23 cellular contexts compared by ENCODE assay signal in the genomic region with DNA sequence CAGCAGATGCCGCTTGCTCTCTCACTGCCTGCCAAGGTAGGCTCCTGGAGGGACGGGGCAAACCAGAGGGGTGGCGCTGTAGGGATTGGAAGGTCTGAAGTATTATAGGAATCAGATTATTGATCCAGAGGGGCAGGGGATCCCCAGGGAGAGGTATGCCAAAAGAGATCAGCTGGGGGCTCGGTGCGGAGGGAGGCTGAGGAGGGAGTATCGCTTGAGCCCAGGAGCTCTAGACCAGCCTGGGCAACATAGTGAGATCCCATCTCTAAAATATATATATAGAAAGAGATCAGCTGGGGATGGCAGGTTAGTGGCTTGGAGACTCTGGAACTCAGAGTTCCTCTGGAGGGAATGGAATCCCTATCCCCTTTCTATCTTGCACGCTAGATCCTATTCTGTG. TPM values are rescaled to one million over a fixed set of nuclear protein-coding genes. Genes with fewer than 3 reads are reported as not detected.
A peak's percentile ranks its signal among the peaks of the same experiment; 100 is the strongest.
DNase-seq lines count a peak whose midpoint lies in the region; ATAC-seq, FAIRE-seq and TF ChIP-seq lines count a peak whose summit lies in the region.
"Had no signal": no experiment of that assay in that cellular context is flagged by ENCODE, and none has a peak within 500 bp of the region (broad histone marks: within the 10 kb centered on the region; RNA-seq: fewer than 3 reads in every experiment).

No MANE protein-coding gene starts in this region.

- FAIRE-seq in K562 (lab: Jason Lieb, UNC) = no peak
- FAIRE-seq: A549, D721Med, G401.6, GM12891, GM19239 had no signal

- H3K27ac ChIP-seq in IMR-90 (ENCODE audit: insufficient read depth, low read length) (no peak overlapping the region), K562 (ENCODE audit: extremely low read depth, low read depth, low read length) (no peak overlapping the region), osteoblast (ENCODE audit: low read depth, low read length) (no peak overlapping the region)
- H3K27ac ChIP-seq: 22Rv1; A549; BLaER1 treated with 17β-estradiol and CSF1 and Interleukin-3, amounts not matched to agents 10 nM and 100 nM; C4-2B had no signal

- intact Hi-C loops in IMR-90 (cut with micrococcal nuclease) = no loop called here
- intact Hi-C loops in K562 (cut with micrococcal nuclease) = no loop called here

- ATAC-seq in IMR-90 (ENCODE audit: low read depth) (no peak), K562 (no peak)
- ATAC-seq: A549; CD8-positive, alpha-beta T cell had no signal

- TF ChIP-seq RAD21 in IMR-90 (IDR thresholded peaks at IDR 0.05; ENCODE audit: low read length) (no peak), K562 (CRISPR knock-in tag; conservative IDR thresholded peaks at IDR 0.05 in 1 of 2, IDR thresholded peaks at IDR 0.05 in 1 of 2) (no peak)

- peak overlapping the region; percentile 72 for H2AK9ac ChIP-seq in IMR-90 (replicated peaks; ENCODE audit: low read depth, low read length, poor library complexity)

- no peak overlapping the region for H3K56ac ChIP-seq in IMR-90 (ENCODE audit: extremely low read depth, insufficient read depth, low read length)

- H3K18ac ChIP-seq in IMR-90 (ENCODE audit: low read depth, low read length) = no peak overlapping the region

- H3K79me2 ChIP-seq in K562 (ENCODE audit: control insufficient read depth, insufficient read depth, low read length) (no peaks in the 10 kb centered on the region), osteoblast (ENCODE audit: insufficient read depth, low read length) (no peaks in the 10 kb centered on the region)

- H4K8ac ChIP-seq in IMR-90 (ENCODE audit: low read depth in 2 of 2, low read length in 2 of 2) = no peak overlapping the region

- CTCF ChIA-PET in IMR-90 (lab: Yijun Ruan, JAX) = no interaction called here
- CTCF ChIA-PET in K562 (lab: Yijun Ruan, JAX; ENCODE audit: low intra/inter-chr PET ratio) = no interaction called here

- no peak overlapping the region for H4K91ac ChIP-seq in IMR-90 (ENCODE audit: insufficient read depth, low read depth, low read length)

- H3K4me3 ChIP-seq in H7 (ENCODE audit: insufficient read depth, low read depth, low read length) = no peak overlapping the region
- no peak overlapping the region for H3K4me3 ChIP-seq in IMR-90 (ENCODE audit: insufficient read depth, low read depth, low read length)
- H3K4me3 ChIP-seq in K562 = no peak overlapping the region
- H3K4me3 ChIP-seq in osteoblast (ENCODE audit: insufficient read depth, low read length) = no peak overlapping the region
- H3K4me3 ChIP-seq: A549; BLaER1 treated with 17β-estradiol and CSF1 and Interleukin-3, amounts not matched to agents 10 nM and 100 nM had no signal

- H2BK5ac ChIP-seq in IMR-90 (ENCODE audit: low read depth, low read length, poor library complexity, severe bottlenecking) = no peak overlapping the region

- DNase-seq in H7 (peak; percentile 10), IMR-90 (no peak), K562 (ENCODE audit: extremely low read depth in 1 of 4, low spot score in 3 of 4) (no peak), osteoblast (ENCODE audit: insufficient read length, low spot score, missing footprints) (peak; percentile 31), SK-N-DZ (ENCODE audit: low spot score) (no peak), SW480 (ENCODE audit: low spot score) (no peak), SHP77 (lab: John Stamatoyannopoulos, UW) (no peak)
- DNase-seq: AML-193; Caco-2; Calu3; CD4-positive, alpha-beta T cell; CD8-positive, alpha-beta T cell; DMS79 treated with DMSO at 0.1 percent for 48 hours; GF-D8 had no signal

- H4K5ac ChIP-seq in IMR-90 (ENCODE audit: low read depth, low read length) = no peak overlapping the region

- H2BK20ac ChIP-seq in IMR-90 (ENCODE audit: low read depth, low read length) = no peak overlapping the region

- 0 out of 2 replicates have a peak, but pooled peaks cover 6% of the 10 kb centered on the region for H3K9me1 ChIP-seq in IMR-90 (ENCODE audit: insufficient read depth, low read length)
- no peaks in the 10 kb centered on the region for H3K9me1 ChIP-seq in K562 (ENCODE audit: control insufficient read depth, insufficient read depth, low read length)

- H3K36me3 ChIP-seq in H7 (replicated peaks; ENCODE audit: control insufficient read depth, insufficient read depth, low read length) (peaks cover 7% of the 10 kb centered on the region), IMR-90 (ENCODE audit: control insufficient read depth, insufficient read depth, low read length) (peaks cover 1% of the 10 kb centered on the region; the same call in 1 of the 2 replicates), K562 (ENCODE audit: control insufficient read depth, insufficient read depth, low read length) (no peaks in the 10 kb centered on the region), osteoblast (ENCODE audit: insufficient read depth, low read length) (no peaks in the 10 kb centered on the region)
- H3K36me3 ChIP-seq: BLaER1 treated with 17β-estradiol and CSF1 and Interleukin-3, amounts not matched to agents 10 nM and 100 nM had no signal

- no peak overlapping the region for H3K14ac ChIP-seq in IMR-90 (replicated peaks; ENCODE audit: low read depth, low read length)

- no peak overlapping the region for H2BK120ac ChIP-seq in IMR-90 (ENCODE audit: low read depth, low read length)

- TF ChIP-seq EP300 in K562 (IDR thresholded peaks at IDR 0.05; ENCODE audit: low read length) = no peak

- no CpG with 5 or more reads among the region's 7 CpGs for WGBS in IMR-90 (ENCODE audit: extremely low coverage in 2 of 2, insufficient read length in 1 of 2), 2 experiments
- WGBS in K562 (ENCODE audit: insufficient coverage, low coverage, missing lambda C conversion rate) = 69% methylated on average over 7 of the region's 7 CpGs

- in situ Hi-C loops in IMR-90 (cut with MboI; ENCODE audit: low sequenced_read_pairs) = loop anchor here (25.0 kb wide), 1 partner anchor 267 kb away; the partner anchor contains the start of genes SLC12A9 and TRIP6
- in situ Hi-C loops in K562 (cut with MboI) = no loop called here

- no peak overlapping the region for H3K4me2 ChIP-seq in IMR-90 (ENCODE audit: low read depth, low read length)
- H3K4me2 ChIP-seq in K562 (ENCODE audit: insufficient read depth, low read length) = no peak overlapping the region
- H3K4me2 ChIP-seq in osteoblast (ENCODE audit: insufficient read depth, low read length) = no peak overlapping the region
- H3K4me2 ChIP-seq: A549; BLaER1 treated with 17β-estradiol and CSF1 and Interleukin-3, amounts not matched to agents 10 nM and 100 nM had no signal

- H3K27me3 ChIP-seq in H7 (ENCODE audit: control insufficient read depth, insufficient read depth, low read length) (peaks cover 15% of the 10 kb centered on the region), IMR-90 (ENCODE audit: control insufficient read depth, insufficient read depth, low read length) (no peaks in the 10 kb centered on the region), K562 (ENCODE audit: control insufficient read depth in 2 of 2, insufficient read depth in 2 of 2, low read length in 2 of 2) (no peaks in the 10 kb centered on the region), osteoblast (ENCODE audit: insufficient read depth, low read length) (no peaks in the 10 kb centered on the region)

- no TSS peak for BruUV-seq in IMR-90 (replicated peaks; lab: Mats Ljungman, UMichigan)
- no TSS peak for BruUV-seq in K562 (replicated peaks; lab: Mats Ljungman, UMichigan)

- TF ChIP-seq CTCF in IMR-90 (conservative IDR thresholded peaks at IDR 0.05; ENCODE audit: low read depth, low read length) (no peak), K562 (IDR thresholded peaks at IDR 0.05 in 2 of 3, conservative IDR thresholded peaks at IDR 0.05 in 1 of 3; ENCODE audit: insufficient read depth in 2 of 3, low read depth in 1 of 3, low read length in 3 of 3) (no peak), osteoblast (IDR thresholded peaks at IDR 0.05; ENCODE audit: extremely low read depth, low read depth, low read length) (no peak)

- H4K20me1 ChIP-seq in IMR-90 (ENCODE audit: insufficient read depth, low read length) = no peaks in the 10 kb centered on the region
- no peaks in the 10 kb centered on the region for H4K20me1 ChIP-seq in K562 (replicated peaks; ENCODE audit: control insufficient read depth, insufficient read depth, low read length)
- no peaks in the 10 kb centered on the region for H4K20me1 ChIP-seq in osteoblast (ENCODE audit: insufficient read depth, low read length)
- H4K20me1 ChIP-seq: BLaER1 treated with 17β-estradiol and CSF1 and Interleukin-3, amounts not matched to agents 10 nM and 100 nM had no signal

- H3K9ac ChIP-seq in IMR-90 (ENCODE audit: low read depth, low read length) (no peak overlapping the region), K562 (ENCODE audit: insufficient read depth in 1 of 2, low read depth in 2 of 2, low read length in 2 of 2) (no peak overlapping the region; a peak in 1 of 4 replicates)
- H3K9ac ChIP-seq: BLaER1 treated with 17β-estradiol and CSF1 and Interleukin-3, amounts not matched to agents 10 nM and 100 nM had no signal

- POLR2A ChIA-PET in IMR-90 (lab: Charles Lee; ENCODE audit: unreplicated experiment) = no interaction called here
- POLR2A ChIA-PET in K562 (lab: Yijun Ruan, JAX) = interaction anchor here (0.6 to 1.2 kb wide), 3 partner anchors 9 to 165 kb away, joined by 3 to 5 read pairs (median 3); partner anchors contain the start of gene FBXO24

- dilution Hi-C loops in IMR-90 (cut with HindIII; ENCODE audit: low sequenced_read_pairs, unreplicated experiment) = no loop called here

- no peak overlapping the region for H2AFZ ChIP-seq in IMR-90 (replicated peaks; ENCODE audit: low read length, poor library complexity)
- H2AFZ ChIP-seq in K562 (ENCODE audit: low read depth, low read length) = no peak overlapping the region
- H2AFZ ChIP-seq in osteoblast (ENCODE audit: low read length) = no peak overlapping the region

- TF ChIP-seq POLR2A in IMR-90 (IDR thresholded peaks at IDR 0.05; ENCODE audit: low read depth, low read length) = no peak
- no peak for TF ChIP-seq POLR2A in K562 (conservative IDR thresholded peaks at IDR 0.05)

- no peak overlapping the region for H2BK15ac ChIP-seq in IMR-90 (ENCODE audit: low read depth, low read length)

- peaks cover 4% of the 10 kb centered on the region; the same call in 1 of the 2 replicates for H3K4me1 ChIP-seq in IMR-90 (ENCODE audit: control insufficient read depth, insufficient read depth, low read length)
- H3K4me1 ChIP-seq in K562 (replicated peaks in 1 of 2; ENCODE audit: control insufficient read depth in 2 of 2, insufficient read depth in 2 of 2, low read length in 2 of 2) = peaks cover 0 to 7% of the 10 kb centered on the region in 2 experiments; a peak in 3 of 5 replicates
- H3K4me1 ChIP-seq in osteoblast (ENCODE audit: insufficient read depth, low read length) = peaks cover 10% of the 10 kb centered on the region
- H3K4me1 ChIP-seq: A549, Caco-2 had no signal

- no peaks in the 10 kb centered on the region for H3K79me1 ChIP-seq in IMR-90 (ENCODE audit: low read depth in 1 of 2, low read length in 2 of 2)

- H3K23ac ChIP-seq in IMR-90 (ENCODE audit: low read depth, low read length) = no peak overlapping the region

- H3K9me3 ChIP-seq in IMR-90 (ENCODE audit: control insufficient read depth, insufficient read depth, low read length) = no peaks in the 10 kb centered on the region
- H3K9me3 ChIP-seq in K562 (replicated peaks; ENCODE audit: control insufficient read depth, insufficient read depth, low read depth, low read length) = no peaks in the 10 kb centered on the region
- no peaks in the 10 kb centered on the region for H3K9me3 ChIP-seq in osteoblast (ENCODE audit: low read depth, low read length)
- H3K9me3 ChIP-seq: A549; BLaER1 treated with 17β-estradiol and CSF1 and Interleukin-3, amounts not matched to agents 10 nM and 100 nM; Caco-2 had no signal

- H2AK5ac ChIP-seq in IMR-90 (ENCODE audit: low read depth, low read length) = no peak overlapping the region

- no peak overlapping the region for H3K4ac ChIP-seq in IMR-90 (ENCODE audit: low read depth, low read length)

RNA-seq across cellular contexts. Expression of gene PCOLCE, which starts 7.0 kb away (rescaled TPM):
- 22.5 and 24.1 TPM in 2 replicates for total RNA-seq in H7 (2014; rRNA removed; shearing (Covaris generic))
- 22.6 and 25.6 TPM in 2 replicates for total RNA-seq in IMR-90 (2012; rRNA removed)
- 364 and 385 TPM in 2 replicates for polyA plus RNA-seq in IMR-90 (2012; rRNA removed)
- polyA plus RNA-seq in IMR-90 (2012; cell fraction: cytosol; rRNA removed) = 283 and 394 TPM in 2 replicates
- polyA plus RNA-seq in IMR-90 (2012; cell fraction: nucleus; rRNA removed; ENCODE audit: low replicate concordance) = 615 and 1,429 TPM in 2 replicates
- total RNA-seq in K562 (2011; cell fraction: chromatin; rRNA removed; ENCODE audit: low replicate concordance) = 11.5 and 28.7 TPM in 2 replicates
- total RNA-seq in K562 (2011; cell fraction: nucleolus; rRNA removed) = 29.5 and 34.2 TPM in 2 replicates
- 23.0 and 24.9 TPM in 2 replicates for total RNA-seq in K562 (2011; cell fraction: nucleoplasm; rRNA removed)
- total RNA-seq in K562 (2014; rRNA removed) = 13.5 and 14.1 TPM in 2 replicates
- 3.8 and 4.5 TPM in 2 replicates for total RNA-seq in K562 (2014; rRNA removed; fragmentation: Illumina TruSeq; extraction: Trizol)
- 8.9 and 10.0 TPM in 2 replicates for total RNA-seq in K562 (2015; rRNA removed; fragmentation: Illumina TruSeq; extraction: Trizol)
- total RNA-seq in K562 (2021) = 32.4 and 33.9 TPM in 2 replicates
- 5.0 and 11.8 TPM in 2 replicates for polyA plus RNA-seq in K562 (2011; rRNA removed)
- polyA plus RNA-seq in K562 (2011; cell fraction: cytosol; rRNA removed) = 9.0 and 11.0 TPM in 2 replicates
- 59.3 and 94.1 TPM in 2 replicates for polyA plus RNA-seq in K562 (2011; cell fraction: nucleus; rRNA removed)
- polyA plus RNA-seq in K562 (2012) = 21.8 and 34.6 TPM in 2 replicates
- polyA plus RNA-seq in K562 (2014; fragmentation: Illumina TruSeq; extraction: Trizol) = 30.4 and 31.8 TPM in 2 replicates
- polyA plus RNA-seq in K562 (2014; fragmentation: Nextera tagmentation; extraction: Ambion mirVana) = 1 to 10 TPM; 5.2 to 5.4 TPM
- 28.0 and 28.6 TPM in 2 replicates for polyA plus RNA-seq in K562 (2014; rRNA removed)
- polyA minus RNA-seq in K562 (2011; rRNA and poly(A)+ RNA removed) = 1.6 and 2.0 TPM in 2 replicates
- polyA minus RNA-seq in K562 (2011; cell fraction: cytosol; rRNA and poly(A)+ RNA removed) = 5.7 and 10.1 TPM in 2 replicates
- 7.3 and 10.7 TPM in 2 replicates for polyA minus RNA-seq in K562 (2011; cell fraction: nucleus; rRNA and poly(A)+ RNA removed)
- 231 and 259 TPM in 2 replicates for total RNA-seq in osteoblast
- polyA plus RNA-seq in SK-N-DZ (2014; cell fraction: cytosol; rRNA removed) = 148 and 210 TPM in 2 replicates
- 689 and 724 TPM in 2 replicates for polyA plus RNA-seq in SK-N-DZ (2014; cell fraction: nucleus; rRNA removed)

RNA-seq across cellular contexts. Expression of gene FBXO24, which starts 9.1 kb away (rescaled TPM):
- total RNA-seq in H7 (2014; rRNA removed; shearing (Covaris generic)) = 0.94 and 1.7 TPM in 2 replicates
- total RNA-seq in IMR-90 (2012; rRNA removed) = 0.28 and 0.54 TPM in 2 replicates
- polyA plus RNA-seq in IMR-90 (2012; rRNA removed) = 0.29 and 0.43 TPM in 2 replicates
- 0.23 and 0.58 TPM in 2 replicates for polyA plus RNA-seq in IMR-90 (2012; cell fraction: cytosol; rRNA removed)
- 1.5 and 2.5 TPM in 2 replicates for polyA plus RNA-seq in IMR-90 (2012; cell fraction: nucleus; rRNA removed; ENCODE audit: low replicate concordance)
- total RNA-seq in K562 (2011; cell fraction: chromatin; rRNA removed; ENCODE audit: low replicate concordance) = 1.5 and 2.7 TPM in 2 replicates
- 1.6 and 2.0 TPM in 2 replicates for total RNA-seq in K562 (2011; cell fraction: nucleolus; rRNA removed)
- total RNA-seq in K562 (2011; cell fraction: nucleoplasm; rRNA removed) = 1.1 and 2.1 TPM in 2 replicates
- total RNA-seq in K562 (2014; rRNA removed) = 0.50 and 1.4 TPM in 2 replicates
- total RNA-seq in K562 (2014; rRNA removed; fragmentation: Illumina TruSeq; extraction: Trizol) = 0.10 and 0.33 TPM in 2 replicates
- 0.49 and 0.51 TPM in 2 replicates for total RNA-seq in K562 (2015; rRNA removed; fragmentation: Illumina TruSeq; extraction: Trizol)
- total RNA-seq in K562 (2021) = 0.94 and 0.95 TPM in 2 replicates
- 0.50 and 0.57 TPM in 2 replicates for polyA plus RNA-seq in K562 (2011; rRNA removed)
- 0.86 and 1.00 TPM in 2 replicates for polyA plus RNA-seq in K562 (2011; cell fraction: cytosol; rRNA removed)
- 2.1 and 3.5 TPM in 2 replicates for polyA plus RNA-seq in K562 (2011; cell fraction: nucleus; rRNA removed)
- 0.52 and 1.0 TPM in 2 replicates for polyA plus RNA-seq in K562 (2012)
- polyA plus RNA-seq in K562 (2014; fragmentation: Illumina TruSeq; extraction: Trizol) = 0.42 and 0.80 TPM in 2 replicates
- polyA plus RNA-seq in K562 (2014; fragmentation: Nextera tagmentation; extraction: Ambion mirVana) = under 1 TPM; 0.17 to 0.27 TPM
- polyA plus RNA-seq in K562 (2014; rRNA removed) = 0.73 and 1.3 TPM in 2 replicates
- polyA minus RNA-seq in K562 (2011; rRNA and poly(A)+ RNA removed) = 0.51 and 0.84 TPM in 2 replicates
- polyA minus RNA-seq in K562 (2011; cell fraction: cytosol; rRNA and poly(A)+ RNA removed) = 0.67 TPM in 1 of 2 replicates, not detected in the other
- 0.67 and 0.78 TPM in 2 replicates for polyA minus RNA-seq in K562 (2011; cell fraction: nucleus; rRNA and poly(A)+ RNA removed)
- under 0.01 and 0.36 TPM in 2 replicates for total RNA-seq in osteoblast
- 0.50 and 1.3 TPM in 2 replicates for polyA plus RNA-seq in SK-N-DZ (2014; cell fraction: cytosol; rRNA removed)
- polyA plus RNA-seq in SK-N-DZ (2014; cell fraction: nucleus; rRNA removed) = 0.87 and 0.98 TPM in 2 replicates
- total RNA-seq: A172 had no signal

RNA-seq across cellular contexts. Expression of gene LRCH4, which starts 9.3 kb away (rescaled TPM):
- 24.2 and 25.1 TPM in 2 replicates for total RNA-seq in H7 (2014; rRNA removed; shearing (Covaris generic))
- total RNA-seq in IMR-90 (2012; rRNA removed) (5.0 and 6.1 TPM in 2 replicates), K562 (2014; rRNA removed) (15.0 and 33.7 TPM in 2 replicates), K562 (2014; rRNA removed; fragmentation: Illumina TruSeq; extraction: Trizol) (3.3 and 6.0 TPM in 2 replicates), K562 (2015; rRNA removed; fragmentation: Illumina TruSeq; extraction: Trizol) (15.0 and 17.2 TPM in 2 replicates), K562 (2021) (56.0 and 63.3 TPM in 2 replicates), osteoblast (14.5 and 18.0 TPM in 2 replicates)
- polyA plus RNA-seq in IMR-90 (2012; rRNA removed) (41.3 and 42.2 TPM in 2 replicates), K562 (2011; rRNA removed) (9.0 and 22.2 TPM in 2 replicates), K562 (2014; fragmentation: Illumina TruSeq; extraction: Trizol) (15.7 and 28.6 TPM in 2 replicates), K562 (2014; fragmentation: Nextera tagmentation; extraction: Ambion mirVana) (under 1 TPM; 0.06 to 0.25 TPM), K562 (2014; rRNA removed) (41.0 and 53.0 TPM in 2 replicates)
- polyA plus RNA-seq in IMR-90 (2012; cell fraction: cytosol; rRNA removed) = 20.5 and 31.1 TPM in 2 replicates
- 247 and 673 TPM in 2 replicates for polyA plus RNA-seq in IMR-90 (2012; cell fraction: nucleus; rRNA removed; ENCODE audit: low replicate concordance)
- total RNA-seq in K562 (2011; cell fraction: chromatin; rRNA removed; ENCODE audit: low replicate concordance) = 117 and 377 TPM in 2 replicates
- 224 and 228 TPM in 2 replicates for total RNA-seq in K562 (2011; cell fraction: nucleolus; rRNA removed)
- total RNA-seq in K562 (2011; cell fraction: nucleoplasm; rRNA removed) = 133 and 136 TPM in 2 replicates
- 8.5 and 16.9 TPM in 2 replicates for polyA plus RNA-seq in K562 (2011; cell fraction: cytosol; rRNA removed)
- polyA plus RNA-seq in K562 (2011; cell fraction: nucleus; rRNA removed) = 184 and 234 TPM in 2 replicates
- 28.5 and 77.6 TPM in 2 replicates for polyA plus RNA-seq in K562 (2012)
- 7.4 and 7.6 TPM in 2 replicates for polyA minus RNA-seq in K562 (2011; rRNA and poly(A)+ RNA removed)
- polyA minus RNA-seq in K562 (2011; cell fraction: cytosol; rRNA and poly(A)+ RNA removed) = 25.4 and 28.8 TPM in 2 replicates
- 61.5 and 71.8 TPM in 2 replicates for polyA minus RNA-seq in K562 (2011; cell fraction: nucleus; rRNA and poly(A)+ RNA removed)
- polyA plus RNA-seq in SK-N-DZ (2014; cell fraction: cytosol; rRNA removed) = 8.1 and 16.8 TPM in 2 replicates
- 91.4 and 122 TPM in 2 replicates for polyA plus RNA-seq in SK-N-DZ (2014; cell fraction: nucleus; rRNA removed)

RNA-seq across cellular contexts. Expression of gene MOSPD3, which starts 17.2 kb away (rescaled TPM):
- total RNA-seq in H7 (2014; rRNA removed; shearing (Covaris generic)) = 18.6 and 21.8 TPM in 2 replicates
- total RNA-seq in IMR-90 (2012; rRNA removed) = 2.2 and 2.3 TPM in 2 replicates
- 23.2 and 30.0 TPM in 2 replicates for polyA plus RNA-seq in IMR-90 (2012; rRNA removed)
- 16.0 and 40.1 TPM in 2 replicates for polyA plus RNA-seq in IMR-90 (2012; cell fraction: cytosol; rRNA removed)
- 23.7 and 42.5 TPM in 2 replicates for polyA plus RNA-seq in IMR-90 (2012; cell fraction: nucleus; rRNA removed; ENCODE audit: low replicate concordance)
- 7.4 and 17.6 TPM in 2 replicates for total RNA-seq in K562 (2011; cell fraction: chromatin; rRNA removed; ENCODE audit: low replicate concordance)
- 17.5 and 20.3 TPM in 2 replicates for total RNA-seq in K562 (2011; cell fraction: nucleolus; rRNA removed)
- total RNA-seq in K562 (2011; cell fraction: nucleoplasm; rRNA removed) = 13.9 and 15.0 TPM in 2 replicates
- 7.3 and 18.3 TPM in 2 replicates for total RNA-seq in K562 (2014; rRNA removed)
- total RNA-seq in K562 (2014; rRNA removed; fragmentation: Illumina TruSeq; extraction: Trizol) = 3.4 and 4.3 TPM in 2 replicates
- 5.8 and 6.9 TPM in 2 replicates for total RNA-seq in K562 (2015; rRNA removed; fragmentation: Illumina TruSeq; extraction: Trizol)
- 29.0 and 32.1 TPM in 2 replicates for total RNA-seq in K562 (2021)
- 9.1 and 18.6 TPM in 2 replicates for polyA plus RNA-seq in K562 (2011; rRNA removed)
- 8.8 and 23.5 TPM in 2 replicates for polyA plus RNA-seq in K562 (2011; cell fraction: cytosol; rRNA removed)
- polyA plus RNA-seq in K562 (2011; cell fraction: nucleus; rRNA removed) = 23.6 and 37.0 TPM in 2 replicates
- polyA plus RNA-seq in K562 (2012) = 26.6 and 27.6 TPM in 2 replicates
- polyA plus RNA-seq in K562 (2014; fragmentation: Illumina TruSeq; extraction: Trizol) = 15.3 and 27.4 TPM in 2 replicates
- 1 to 10 TPM; 1.4 to 2.6 TPM for polyA plus RNA-seq in K562 (2014; fragmentation: Nextera tagmentation; extraction: Ambion mirVana)
- polyA plus RNA-seq in K562 (2014; rRNA removed) = 14.1 and 15.0 TPM in 2 replicates
- 2.5 and 3.4 TPM in 2 replicates for polyA minus RNA-seq in K562 (2011; rRNA and poly(A)+ RNA removed)
- polyA minus RNA-seq in K562 (2011; cell fraction: cytosol; rRNA and poly(A)+ RNA removed) = 5.8 and 6.3 TPM in 2 replicates
- polyA minus RNA-seq in K562 (2011; cell fraction: nucleus; rRNA and poly(A)+ RNA removed) = 8.1 and 8.6 TPM in 2 replicates
- 5.1 and 7.1 TPM in 2 replicates for total RNA-seq in osteoblast
- 19.6 and 22.9 TPM in 2 replicates for polyA plus RNA-seq in SK-N-DZ (2014; cell fraction: cytosol; rRNA removed)
- polyA plus RNA-seq in SK-N-DZ (2014; cell fraction: nucleus; rRNA removed) = 24.3 and 27.8 TPM in 2 replicates

RNA-seq across cellular contexts. Expression of gene SAP25, which starts 21.5 kb away (rescaled TPM):
- 1.3 and 2.4 TPM in 2 replicates for total RNA-seq in H7 (2014; rRNA removed; shearing (Covaris generic))
- total RNA-seq in IMR-90 (2012; rRNA removed) (not detected in 2 replicates), K562 (2014; rRNA removed) (1.3 and 1.8 TPM in 2 replicates), K562 (2014; rRNA removed; fragmentation: Illumina TruSeq; extraction: Trizol) (0.48 TPM in 1 of 2 replicates, not detected in the other), K562 (2015; rRNA removed; fragmentation: Illumina TruSeq; extraction: Trizol) (1.1 TPM in 2 replicates), K562 (2021) (3.2 and 5.3 TPM in 2 replicates), osteoblast (not detected in 2 replicates)
- polyA plus RNA-seq in IMR-90 (2012; rRNA removed) (1.8 and 2.3 TPM in 2 replicates), K562 (2011; rRNA removed) (0.42 and 2.1 TPM in 2 replicates), K562 (2014; fragmentation: Illumina TruSeq; extraction: Trizol) (0.48 and 2.8 TPM in 2 replicates), K562 (2014; fragmentation: Nextera tagmentation; extraction: Ambion mirVana) (under 1 TPM; 0.13 to 0.14 TPM), K562 (2014; rRNA removed) (4.2 and 8.1 TPM in 2 replicates)
- 0.54 and 0.62 TPM in 2 replicates for polyA plus RNA-seq in IMR-90 (2012; cell fraction: cytosol; rRNA removed)
- 8.7 and 38.4 TPM in 2 replicates for polyA plus RNA-seq in IMR-90 (2012; cell fraction: nucleus; rRNA removed; ENCODE audit: low replicate concordance)
- total RNA-seq in K562 (2011; cell fraction: chromatin; rRNA removed; ENCODE audit: low replicate concordance) = 7.1 and 11.6 TPM in 2 replicates
- 13.0 and 18.8 TPM in 2 replicates for total RNA-seq in K562 (2011; cell fraction: nucleolus; rRNA removed)
- total RNA-seq in K562 (2011; cell fraction: nucleoplasm; rRNA removed) = 5.2 and 5.7 TPM in 2 replicates
- 0.96 and 3.5 TPM in 2 replicates for polyA plus RNA-seq in K562 (2011; cell fraction: cytosol; rRNA removed)
- 11.2 and 27.2 TPM in 2 replicates for polyA plus RNA-seq in K562 (2011; cell fraction: nucleus; rRNA removed)
- polyA plus RNA-seq in K562 (2012) = 4.8 and 12.8 TPM in 2 replicates
- not detected in 2 replicates for polyA minus RNA-seq in K562 (2011; rRNA and poly(A)+ RNA removed)
- polyA minus RNA-seq in K562 (2011; cell fraction: cytosol; rRNA and poly(A)+ RNA removed) = not detected in 2 replicates
- 2.0 and 3.4 TPM in 2 replicates for polyA minus RNA-seq in K562 (2011; cell fraction: nucleus; rRNA and poly(A)+ RNA removed)
- polyA plus RNA-seq in SK-N-DZ (2014; cell fraction: cytosol; rRNA removed) = not detected in 2 replicates
- 2.6 and 6.2 TPM in 2 replicates for polyA plus RNA-seq in SK-N-DZ (2014; cell fraction: nucleus; rRNA removed)

Comparison
In these comparisons a context has a peak if more than half of its experiments do, and no peak if none do; other contexts are left out.
1. DNase-seq: peak in H7 (single experiment) and osteoblast (single experiment); none in IMR-90 (single experiment), K562 (0 of 4), SK-N-DZ (single experiment), SW480 (single experiment) and SHP77 (0 of 2).